Comparison of ENCODE assay signal across 2 cellular contexts in genomic region chr17:48283907-48284306, GRCh38.
TF ChIP-seq lines count a peak whose summit lies in the region.

No MANE protein-coding gene starts in this region.

TF ChIP-seq in HEK293, 187 proteins besides CTCF, POLR2A, EP300 and RAD21 (continued from another document):
- peak; percentile 63; the same call in 1 of the 2 replicates for TF ChIP-seq ZNF398 (tag by site-specific recombination; IDR thresholded peaks at IDR 0.05)
- TF ChIP-seq EGR2 (tag by site-specific recombination; IDR thresholded peaks at IDR 0.05; ENCODE audit: low read depth): peak; percentile 63
- peak; percentile 78 for TF ChIP-seq SCRT2 (tag by site-specific recombination; IDR thresholded peaks at IDR 0.05)
- TF ChIP-seq ZFHX2 (tag by site-specific recombination; conservative IDR thresholded peaks at IDR 0.05): peak; percentile 59

TF ChIP-seq in K562, 482 proteins besides CTCF, POLR2A, EP300 and RAD21 (continued from another document):
- no peak for TF ChIP-seq PRDM10 (IDR thresholded peaks at IDR 0.05; ENCODE audit: partially characterized antibody)
- TF ChIP-seq TRIM24 (IDR thresholded peaks at IDR 0.05): no peak
- TF ChIP-seq MEF2D (tag; conservative IDR thresholded peaks at IDR 0.05; ENCODE audit: low read depth): no peak
- no peak for TF ChIP-seq RAD51 (IDR thresholded peaks at IDR 0.05; ENCODE audit: borderline replicate concordance, low read depth)
- TF ChIP-seq TCF3 (CRISPR knock-in tag; IDR thresholded peaks at IDR 0.05): no peak
- no peak for TF ChIP-seq ETV1 (tag; conservative IDR thresholded peaks at IDR 0.05; ENCODE audit: low read depth)
- no peak for TF ChIP-seq ZSCAN29 (IDR thresholded peaks at IDR 0.05)
- TF ChIP-seq CTCFL (IDR thresholded peaks at IDR 0.05; ENCODE audit: borderline replicate concordance, insufficient read depth, low read depth, low read length, poor library complexity, severe bottlenecking): no peak
- no peak for TF ChIP-seq ZNF740 (CRISPR knock-in tag; IDR thresholded peaks at IDR 0.05)
- TF ChIP-seq ZNF740 (tag; IDR thresholded peaks at IDR 0.05): no peak
- no peak for TF ChIP-seq ZNF77 (CRISPR knock-in tag; IDR thresholded peaks at IDR 0.05)
- no peak for TF ChIP-seq IRF2 (CRISPR knock-in tag; IDR thresholded peaks at IDR 0.05)
